ENCODE assay signal across 7 cellular contexts in genomic region chr19:13093407-13094284, GRCh38. TPM values are rescaled to one million over a fixed set of nuclear protein-coding genes. Genes with fewer than 3 reads are reported as not detected.
DNase-seq lines count a peak whose midpoint lies in the region; ATAC-seq, FAIRE-seq and TF ChIP-seq lines count a peak whose summit lies in the region.

No MANE protein-coding gene starts in this region.

- H3K36me3 ChIP-seq in heart right ventricle: peaks cover 0 to 39% (median 0%) of the 10 kb centered on the region in 9 donors
- H3K36me3 ChIP-seq in vagina: no peaks in the 10 kb centered on the region

- peak; percentile 57 to 80 (median 67) for ATAC-seq in heart right ventricle

- 41 to 47% methylated on average over 12 of the region's 12 CpGs for WGBS in heart right ventricle, 2 donors

- H3K9me3 ChIP-seq in heart right ventricle (no peaks in the 10 kb centered on the region), vagina (no peaks in the 10 kb centered on the region)

- TF ChIP-seq POLR2A in GM12892 (IDR thresholded peaks at IDR 0.05; ENCODE audit: low read depth, low read length) (no peak), vagina (IDR thresholded peaks at IDR 0.05) (no peak)

- no peaks in the 10 kb centered on the region for H3K27me3 ChIP-seq in heart right ventricle
- no peaks in the 10 kb centered on the region for H3K27me3 ChIP-seq in vagina

- intact Hi-C loops in heart right ventricle (cut with DNase I) (loop anchor here in 8 of 10 donors (1.0 to 5.0 kb wide), 7 partner anchors 25 to 116 kb away; no protein-coding TSS in a partner anchor), vagina (cut with DNase I) (loop anchor here (5.0 kb wide), 1 partner anchor 111 kb away; no protein-coding TSS in a partner anchor)

- H3K4me1 ChIP-seq in heart right ventricle (peaks cover 44 to 96% (median 84%) of the 10 kb centered on the region in 9 donors), vagina (peaks cover 88% of the 10 kb centered on the region)

- no peak overlapping the region for H3K4me3 ChIP-seq in heart right ventricle
- no peak overlapping the region for H3K4me3 ChIP-seq in vagina

- H3K27ac ChIP-seq in heart right ventricle (peak overlapping the region; percentile 43 to 96 (median 90)), vagina (peak overlapping the region; percentile 90)

- peak; percentile 98 for FAIRE-seq in GM12892 (lab: Jason Lieb, UNC)

- TF ChIP-seq CTCF in heart right ventricle (IDR thresholded peaks at IDR 0.05): peak; percentile 94 to 98 (median 96)
- peak; percentile 90 to 97 (median 96) for TF ChIP-seq CTCF in vagina (IDR thresholded peaks at IDR 0.05)

- DNase-seq in GM12892 (ENCODE audit: insufficient read length) (peak; percentile 95), NCI-H128 (lab: John Stamatoyannopoulos, UW; ENCODE audit: unreplicated experiment) (peak; percentile 60), T follicular helper cell (ENCODE audit: low read depth) (peak; percentile 70), amniotic epithelial cell (ENCODE audit: low read depth) (peak; percentile 71), heart right ventricle (peak; percentile 83), putamen (ENCODE audit: low spot score) (peak; percentile 88), vagina (ENCODE audit: extremely low spot score in 2 of 2) (no peak)

RNA-seq across cellular contexts. Expression of gene LYL1, which starts 9.0 kb away (rescaled TPM):
- polyA plus RNA-seq in GM12892 (2012; ENCODE audit: missing spikeins): 1.2 TPM
- total RNA-seq in heart right ventricle (1 to 10 TPM; 3.4 to 9.9 (median 6.1) TPM), vagina (11.5 TPM)
- 10 to 100 TPM; 11.5 to 13.0 TPM for polyA plus RNA-seq in heart right ventricle

RNA-seq across cellular contexts. Expression of gene TRMT1, which starts 22.9 kb away (rescaled TPM):
- 39.1 TPM for polyA plus RNA-seq in GM12892 (2012; ENCODE audit: missing spikeins)
- total RNA-seq in heart right ventricle (10 to 100 TPM; 10.5 to 22.4 (median 14.2) TPM), vagina (28.0 TPM)
- polyA plus RNA-seq in heart right ventricle: 10 to 100 TPM; 33.1 to 54.0 TPM

RNA-seq across cellular contexts. Expression of gene NACC1, which starts 24.4 kb away (rescaled TPM):
- polyA plus RNA-seq in GM12892 (2012; ENCODE audit: missing spikeins): 8.5 TPM
- 10 to 100 TPM; 31.1 to 58.0 (median 35.1) TPM for total RNA-seq in heart right ventricle
- 10 to 100 TPM; 23.9 to 25.0 TPM for polyA plus RNA-seq in heart right ventricle
- total RNA-seq in vagina: 22.6 TPM

RNA-seq across cellular contexts. Expression of gene STX10, which starts 56.5 kb away (rescaled TPM):
- 31.0 TPM for polyA plus RNA-seq in GM12892 (2012; ENCODE audit: missing spikeins)
- total RNA-seq in heart right ventricle (10 to 100 TPM; 18.7 to 50.4 (median 25.4) TPM), vagina (71.5 TPM)
- polyA plus RNA-seq in heart right ventricle: 10 to 100 TPM; 60.5 to 69.9 TPM

RNA-seq across cellular contexts. Expression of gene IER2, which starts 56.6 kb away (rescaled TPM):
- polyA plus RNA-seq in GM12892 (2012; ENCODE audit: missing spikeins): 33.5 TPM
- 10 to 100 TPM; 19.2 to 54.6 (median 36.0) TPM for total RNA-seq in heart right ventricle
- polyA plus RNA-seq in heart right ventricle: 10 to 100 TPM; 29.5 to 42.8 TPM
- 152 TPM for total RNA-seq in vagina

Comparison
In these comparisons a context has a peak if more than half of its experiments do, and no peak if none do; other contexts are left out.
1. DNase-seq: peak in GM12892 (single experiment), NCI-H128 (single experiment), T follicular helper cell (single experiment), amniotic epithelial cell (single experiment), heart right ventricle (2 of 2) and putamen (single experiment); none in vagina (0 of 2).